In the genomic region with DNA sequence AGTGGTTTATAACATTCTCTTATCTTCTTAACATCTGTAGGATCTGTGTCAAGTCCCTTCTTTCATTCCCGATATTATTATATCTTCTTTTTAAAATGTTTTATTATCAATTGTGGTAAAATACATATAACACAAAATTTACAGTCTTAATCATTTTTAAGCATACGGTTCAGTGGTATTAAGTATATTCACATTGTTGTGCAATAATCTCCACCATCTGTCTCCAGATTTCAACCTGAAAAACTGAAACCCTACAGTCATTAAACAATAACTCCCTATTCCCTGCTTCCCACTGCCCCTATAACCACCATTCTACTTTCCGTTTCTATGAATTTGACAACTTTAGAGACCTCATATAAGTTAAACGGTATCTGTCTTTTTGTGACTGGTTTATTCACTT, we compare ENCODE assay signal across 21 cellular contexts. TPM values are rescaled to one million over a fixed set of nuclear protein-coding genes. Genes with fewer than 3 reads are reported as not detected.
DNase-seq lines count a peak whose midpoint lies in the region; ATAC-seq, FAIRE-seq and TF ChIP-seq lines count a peak whose summit lies in the region.
"Had no signal": no experiment of that assay in that cellular context is flagged by ENCODE, and none has a peak within 500 bp of the region (broad histone marks: within the 10 kb centered on the region; RNA-seq: fewer than 3 reads in every experiment).

No MANE protein-coding gene starts in this region.

- H2BK15ac ChIP-seq in H1 (ENCODE audit: low read length): no peak overlapping the region

- no peak overlapping the region for H2BK5ac ChIP-seq in H1 (ENCODE audit: low read depth, low read length)

- POLR2A ChIA-PET in H1 (lab: Charles Lee; ENCODE audit: partially characterized antibody): no interaction called here

- no peaks in the 10 kb centered on the region for H3K36me3 ChIP-seq in H1 (ENCODE audit: control insufficient read depth in 2 of 4, insufficient read depth in 4 of 4, low read length in 3 of 4)
- H3K36me3 ChIP-seq: BE2C had no signal

- H4K8ac ChIP-seq in H1 (ENCODE audit: extremely low read depth, insufficient read depth, low read length): no peak overlapping the region

- no peak overlapping the region for H4K91ac ChIP-seq in H1 (replicated peaks; ENCODE audit: insufficient read length, low read length)

- no peaks in the 10 kb centered on the region for H3K9me3 ChIP-seq in H1 (ENCODE audit: insufficient read depth in 2 of 2, low read depth in 1 of 2, low read length in 1 of 2)
- H3K9me3 ChIP-seq: BE2C had no signal

- H3K27me3 ChIP-seq in H1 (replicated peaks in 1 of 4; ENCODE audit: control insufficient read depth in 3 of 4, extremely low read depth in 1 of 4, insufficient read depth in 3 of 4, low read length in 3 of 4): no peaks in the 10 kb centered on the region
- H3K27me3 ChIP-seq: BLaER1 treated with 17β-estradiol and CSF1 and Interleukin-3, amounts not matched to agents 10 nM and 100 nM had no signal

- no peak overlapping the region for H3K27ac ChIP-seq in H1 (ENCODE audit: low read depth, low read length)
- H3K27ac ChIP-seq: 22Rv1; BLaER1 treated with 17β-estradiol and CSF1 and Interleukin-3, amounts not matched to agents 10 nM and 100 nM had no signal

- no peak for ATAC-seq in HG03432 (IDR thresholded peaks at IDR 0.05; ENCODE audit: unreplicated experiment)
- ATAC-seq: HCT116 had no signal

- no peak overlapping the region for H2AK5ac ChIP-seq in H1 (ENCODE audit: low read depth, low read length)

- CTCF ChIA-PET in H1 (lab: Charles Lee; ENCODE audit: partially characterized antibody): no interaction called here

- no peak overlapping the region for H3K14ac ChIP-seq in H1 (ENCODE audit: insufficient read length)

- no peak for FAIRE-seq in H1 (lab: Jason Lieb, UNC)
- FAIRE-seq: A204.1, GM12892 had no signal

- H4K5ac ChIP-seq in H1 (ENCODE audit: insufficient read length, low read depth, low read length): no peak overlapping the region

- no peak for TF ChIP-seq RAD21 in H1 (IDR thresholded peaks at IDR 0.05 in 1 of 2, conservative IDR thresholded peaks at IDR 0.05 in 1 of 2; ENCODE audit: low read depth in 2 of 2, low read length in 2 of 2)

- H3K4me1 ChIP-seq in H1 (replicated peaks in 1 of 4; ENCODE audit: control insufficient read depth in 3 of 4, insufficient read depth in 4 of 4, low read length in 3 of 4): no peaks in the 10 kb centered on the region
- H3K4me1 ChIP-seq: BE2C had no signal

- no peak overlapping the region for H2AFZ ChIP-seq in H1 (ENCODE audit: low read length)

- no peak overlapping the region for H2BK120ac ChIP-seq in H1 (replicated peaks; ENCODE audit: low read depth, low read length)

- no peak for TF ChIP-seq EP300 in H1 (IDR thresholded peaks at IDR 0.05; ENCODE audit: borderline replicate concordance in 1 of 2, low read depth in 2 of 2, low read length in 2 of 2)

- TF ChIP-seq POLR2A in H1 (IDR thresholded peaks at IDR 0.05; ENCODE audit: control extremely low read depth in 1 of 2, low read depth in 2 of 2, low read length in 2 of 2): no peak
- no peak for TF ChIP-seq POLR2A in lower leg skin (IDR thresholded peaks at IDR 0.05)

- intact Hi-C loops in lower leg skin (cut with DNase I; ENCODE audit: low total_unique reads): no loop called here

- no peak overlapping the region for H3K4me3 ChIP-seq in H1 (ENCODE audit: extremely low read depth in 1 of 4, insufficient read depth in 2 of 4, low read depth in 3 of 4, low read length in 4 of 4)
- no peak overlapping the region for H3K4me3 ChIP-seq in lower leg skin (ENCODE audit: low read depth, poor library complexity, severe bottlenecking)
- H3K4me3 ChIP-seq: BLaER1 treated with 17β-estradiol and CSF1 and Interleukin-3, amounts not matched to agents 10 nM and 100 nM had no signal

- no peak overlapping the region for H2BK20ac ChIP-seq in H1 (ENCODE audit: low read length)

- H3K4ac ChIP-seq in H1 (replicated peaks; ENCODE audit: insufficient read length, low read depth, low read length): no peak overlapping the region

- no peaks in the 10 kb centered on the region for H3K79me1 ChIP-seq in H1 (ENCODE audit: low read depth, low read length)

- H3K23ac ChIP-seq in H1 (ENCODE audit: insufficient read length): no peak overlapping the region

- H3K9ac ChIP-seq in H1 (replicated peaks in 1 of 4; ENCODE audit: extremely low read depth in 1 of 4, low read depth in 3 of 4, low read length in 3 of 4): no peak overlapping the region
- H3K9ac ChIP-seq: BLaER1 treated with 17β-estradiol and CSF1 and Interleukin-3, amounts not matched to agents 10 nM and 100 nM had no signal

- 89% methylated on average over 4 of the region's 4 CpGs; no CpG with 5 or more reads in 1 of the 2 experiments for WGBS in H1 (ENCODE audit: extremely low coverage in 1 of 2, insufficient coverage in 1 of 2, insufficient read length in 1 of 2, insufficient replicate concordance in 2 of 2, low coverage in 1 of 2, low lambda C conversion rate in 2 of 2, missing lambda C conversion rate in 1 of 2), 2 experiments
- WGBS in lower leg skin, 2 donors: 91 to 92% methylated on average over 4 of the region's 4 CpGs

- no peak overlapping the region for H2BK12ac ChIP-seq in H1 (ENCODE audit: low read depth, low read length)

- H3K56ac ChIP-seq in H1 (replicated peaks; ENCODE audit: insufficient read length, low read depth, low read length): no peak overlapping the region

- no peaks in the 10 kb centered on the region; the same call in 1 of the 2 replicates for H3K23me2 ChIP-seq in H1 (ENCODE audit: low read depth, low read length)

- DNase-seq in DMS 273 (lab: John Stamatoyannopoulos, UW; ENCODE audit: unreplicated experiment) (peak; percentile 55), DMS 273 treated with DMSO at 0.1 percent for 48 hours (lab: John Stamatoyannopoulos, UW) (no peak), LHCN-M2 (ENCODE audit: low read depth) (peak; percentile 29), NCI-H524 (lab: John Stamatoyannopoulos, UW) (peak; percentile 20 to 83), H1 (ENCODE audit: low read depth in 1 of 2, low spot score in 2 of 2) (no peak), lower leg skin (ENCODE audit: low spot score in 2 of 2) (no peak), HUDEP-2 (lab: John Stamatoyannopoulos, UW; ENCODE audit: unreplicated experiment in 76 of 76) (no peak)
- DNase-seq: AML-193; BE2C; CD4-positive, alpha-beta T cell; CD8-positive, alpha-beta memory T cell; DMS153; DND-41; GOT3; H9 had no signal

- no peak overlapping the region for H3K18ac ChIP-seq in H1 (ENCODE audit: extremely low read depth, low read length)

- H3K79me2 ChIP-seq in H1 (ENCODE audit: control insufficient read depth in 1 of 2, insufficient read depth in 2 of 2, low read length in 2 of 2): no peaks in the 10 kb centered on the region

- no peak for TF ChIP-seq CTCF in H1 (IDR thresholded peaks at IDR 0.05; ENCODE audit: control extremely low read depth in 1 of 3, insufficient read depth in 1 of 3, low read depth in 1 of 3, low read length in 3 of 3)
- no peak for TF ChIP-seq CTCF in lower leg skin (IDR thresholded peaks at IDR 0.05)

- no peaks in the 10 kb centered on the region for H4K20me1 ChIP-seq in H1 (replicated peaks in 1 of 2; ENCODE audit: control insufficient read depth in 1 of 2, insufficient read depth in 2 of 2, low read length in 2 of 2)
- H4K20me1 ChIP-seq: BLaER1 treated with 17β-estradiol and CSF1 and Interleukin-3, amounts not matched to agents 10 nM and 100 nM had no signal

- no peak overlapping the region for H3K4me2 ChIP-seq in H1 (ENCODE audit: insufficient read depth in 1 of 2, low read depth in 2 of 2, low read length in 2 of 2)
- H3K4me2 ChIP-seq: BLaER1 treated with 17β-estradiol and CSF1 and Interleukin-3, amounts not matched to agents 10 nM and 100 nM had no signal

TF ChIP-seq in H1, 55 proteins besides CTCF, POLR2A, EP300 and RAD21:
- TF ChIP-seq CBX5 (IDR thresholded peaks at IDR 0.05; ENCODE audit: low read depth, low read length) (no peak), CEBPB (IDR thresholded peaks at IDR 0.05; ENCODE audit: low read depth, low read length) (peak; percentile 57; the same call in 1 of the 2 replicates), SRF (IDR thresholded peaks at IDR 0.05; ENCODE audit: low read depth, low read length) (no peak)

RNA-seq across cellular contexts. Expression of gene CEP112, which starts 45.5 kb away (rescaled TPM):
- 22.6 and 37.2 TPM in 2 replicates for total RNA-seq in LHCN-M2 (2014; rRNA removed)
- 10.6 TPM for polyA plus RNA-seq in LHCN-M2 (2012)
- total RNA-seq in H1 (2021; fragmentation: NEBNext Ultra II Directional; extraction: Animal tissue kit (Norgen Biotek cat#: 25700)): 3.1 and 4.2 TPM in 2 replicates
- polyA plus RNA-seq in H1 (2011; rRNA removed): 0.33 and 0.62 TPM in 2 replicates
- polyA plus RNA-seq in H1 (2011; cell fraction: cytosol; rRNA removed): 1.8 TPM
- 1.2 TPM for polyA plus RNA-seq in H1 (2011; cell fraction: nucleus; rRNA removed)
- 1.9 to 4.3 TPM (median 2.5 TPM) in 4 replicates for polyA plus RNA-seq in H1 (2012, experiment 1 of 2)
- polyA plus RNA-seq in H1 (2012, experiment 2 of 2): not detected
- 2.3 TPM for polyA plus RNA-seq in H1 (2013, experiment 1 of 2)
- polyA plus RNA-seq in H1 (2013, experiment 2 of 2): 2.0 TPM
- 1.6 TPM in 2 replicates for polyA minus RNA-seq in H1 (2011; rRNA and poly(A)+ RNA removed)
- polyA minus RNA-seq in H1 (2011; cell fraction: cytosol; rRNA and poly(A)+ RNA removed): 1.7 TPM
- 6.0 TPM for polyA minus RNA-seq in H1 (2011; cell fraction: nucleus; rRNA and poly(A)+ RNA removed)
- total RNA-seq in lower leg skin: 1 to 10 TPM; 1.6 to 7.6 (median 3.6) TPM

Comparison
In these comparisons a context has a peak if more than half of its experiments do, and no peak if none do; other contexts are left out.
1. DNase-seq: peak in DMS 273 (single experiment), LHCN-M2 (single experiment) and NCI-H524 (2 of 2); none in DMS 273 treated with DMSO at 0.1 percent for 48 hours (single experiment), H1 (0 of 2), lower leg skin (0 of 2) and HUDEP-2 (0 of 76).